Comparison of ENCODE assay signal across 1 cellular context in the genomic region with DNA sequence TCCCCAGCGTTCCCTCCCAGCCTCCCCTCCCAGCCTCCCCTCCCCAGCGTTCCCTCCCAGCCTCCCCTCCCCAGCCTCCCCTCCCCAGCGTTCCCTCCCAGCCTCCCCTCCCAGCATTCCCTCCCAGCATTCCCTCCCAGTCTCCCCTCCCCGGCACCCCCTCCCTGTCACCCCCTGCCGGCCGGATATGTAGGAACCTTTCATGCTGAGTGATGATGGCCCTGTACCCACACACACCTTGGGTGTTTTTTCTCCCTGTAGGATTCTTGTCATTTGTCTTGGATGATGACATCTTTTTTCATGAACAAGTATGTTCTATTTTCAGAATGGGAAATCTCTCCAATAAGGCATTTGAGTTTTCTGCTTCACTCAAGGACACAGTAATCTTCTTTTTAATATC.
TF ChIP-seq lines count a peak whose summit lies in the region.

No MANE protein-coding gene starts in this region.

TF ChIP-seq in K562, 482 proteins besides CTCF, POLR2A, EP300 and RAD21:
- TF ChIP-seq SNAPC5 (CRISPR knock-in tag; IDR thresholded peaks at IDR 0.05) (no peak), TCF3 (CRISPR knock-in tag; IDR thresholded peaks at IDR 0.05) (no peak), FOSL1 (tag; conservative IDR thresholded peaks at IDR 0.05) (no peak), THRB (CRISPR knock-in tag; conservative IDR thresholded peaks at IDR 0.05) (no peak), RCOR1 (IDR thresholded peaks at IDR 0.05; ENCODE audit: borderline replicate concordance in 1 of 2, low read depth in 2 of 2, low read length in 2 of 2) (no peak), TAF9B (IDR thresholded peaks at IDR 0.05; ENCODE audit: partially characterized antibody) (no peak), YY1 (IDR thresholded peaks at IDR 0.05; ENCODE audit: borderline replicate concordance in 1 of 3, control insufficient read depth in 1 of 3, extremely low read depth in 1 of 3, insufficient read depth in 3 of 3, insufficient read length in 1 of 3, insufficient replicate concordance in 2 of 3, low read depth in 1 of 3, low read length in 2 of 3) (no peak), ZNF140 (CRISPR knock-in tag; IDR thresholded peaks at IDR 0.05) (no peak), FOXK2 (conservative IDR thresholded peaks at IDR 0.05 in 1 of 2, IDR thresholded peaks at IDR 0.05 in 1 of 2; ENCODE audit: low read depth in 2 of 2) (no peak), IRF9 (tag; IDR thresholded peaks at IDR 0.05) (no peak), RFX5 (IDR thresholded peaks at IDR 0.05; ENCODE audit: low read depth, low read length) (no peak), ZNF655 (CRISPR knock-in tag; IDR thresholded peaks at IDR 0.05) (no peak), ZNF586 (CRISPR knock-in tag; conservative IDR thresholded peaks at IDR 0.05) (no peak), EGR1 (conservative IDR thresholded peaks at IDR 0.05) (no peak)
- TF ChIP-seq, protein P1, sequence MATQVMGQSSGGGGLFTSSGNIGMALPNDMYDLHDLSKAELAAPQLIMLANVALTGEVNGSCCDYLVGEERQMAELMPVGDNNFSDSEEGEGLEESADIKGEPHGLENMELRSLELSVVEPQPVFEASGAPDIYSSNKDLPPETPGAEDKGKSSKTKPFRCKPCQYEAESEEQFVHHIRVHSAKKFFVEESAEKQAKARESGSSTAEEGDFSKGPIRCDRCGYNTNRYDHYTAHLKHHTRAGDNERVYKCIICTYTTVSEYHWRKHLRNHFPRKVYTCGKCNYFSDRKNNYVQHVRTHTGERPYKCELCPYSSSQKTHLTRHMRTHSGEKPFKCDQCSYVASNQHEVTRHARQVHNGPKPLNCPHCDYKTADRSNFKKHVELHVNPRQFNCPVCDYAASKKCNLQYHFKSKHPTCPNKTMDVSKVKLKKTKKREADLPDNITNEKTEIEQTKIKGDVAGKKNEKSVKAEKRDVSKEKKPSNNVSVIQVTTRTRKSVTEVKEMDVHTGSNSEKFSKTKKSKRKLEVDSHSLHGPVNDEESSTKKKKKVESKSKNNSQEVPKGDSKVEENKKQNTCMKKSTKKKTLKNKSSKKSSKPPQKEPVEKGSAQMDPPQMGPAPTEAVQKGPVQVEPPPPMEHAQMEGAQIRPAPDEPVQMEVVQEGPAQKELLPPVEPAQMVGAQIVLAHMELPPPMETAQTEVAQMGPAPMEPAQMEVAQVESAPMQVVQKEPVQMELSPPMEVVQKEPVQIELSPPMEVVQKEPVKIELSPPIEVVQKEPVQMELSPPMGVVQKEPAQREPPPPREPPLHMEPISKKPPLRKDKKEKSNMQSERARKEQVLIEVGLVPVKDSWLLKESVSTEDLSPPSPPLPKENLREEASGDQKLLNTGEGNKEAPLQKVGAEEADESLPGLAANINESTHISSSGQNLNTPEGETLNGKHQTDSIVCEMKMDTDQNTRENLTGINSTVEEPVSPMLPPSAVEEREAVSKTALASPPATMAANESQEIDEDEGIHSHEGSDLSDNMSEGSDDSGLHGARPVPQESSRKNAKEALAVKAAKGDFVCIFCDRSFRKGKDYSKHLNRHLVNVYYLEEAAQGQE (CRISPR knock-in tag; IDR thresholded peaks at IDR 0.05; ENCODE audit: low read depth): no peak
- TF ChIP-seq, protein P2, sequence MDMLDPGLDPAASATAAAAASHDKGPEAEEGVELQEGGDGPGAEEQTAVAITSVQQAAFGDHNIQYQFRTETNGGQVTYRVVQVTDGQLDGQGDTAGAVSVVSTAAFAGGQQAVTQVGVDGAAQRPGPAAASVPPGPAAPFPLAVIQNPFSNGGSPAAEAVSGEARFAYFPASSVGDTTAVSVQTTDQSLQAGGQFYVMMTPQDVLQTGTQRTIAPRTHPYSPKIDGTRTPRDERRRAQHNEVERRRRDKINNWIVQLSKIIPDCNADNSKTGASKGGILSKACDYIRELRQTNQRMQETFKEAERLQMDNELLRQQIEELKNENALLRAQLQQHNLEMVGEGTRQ (CRISPR knock-in tag; IDR thresholded peaks at IDR 0.05): no peak
TF ChIP-seq in K562: peak in this region for 0.
